Comparison of ENCODE assay signal across 1 cellular context in the genomic region with DNA sequence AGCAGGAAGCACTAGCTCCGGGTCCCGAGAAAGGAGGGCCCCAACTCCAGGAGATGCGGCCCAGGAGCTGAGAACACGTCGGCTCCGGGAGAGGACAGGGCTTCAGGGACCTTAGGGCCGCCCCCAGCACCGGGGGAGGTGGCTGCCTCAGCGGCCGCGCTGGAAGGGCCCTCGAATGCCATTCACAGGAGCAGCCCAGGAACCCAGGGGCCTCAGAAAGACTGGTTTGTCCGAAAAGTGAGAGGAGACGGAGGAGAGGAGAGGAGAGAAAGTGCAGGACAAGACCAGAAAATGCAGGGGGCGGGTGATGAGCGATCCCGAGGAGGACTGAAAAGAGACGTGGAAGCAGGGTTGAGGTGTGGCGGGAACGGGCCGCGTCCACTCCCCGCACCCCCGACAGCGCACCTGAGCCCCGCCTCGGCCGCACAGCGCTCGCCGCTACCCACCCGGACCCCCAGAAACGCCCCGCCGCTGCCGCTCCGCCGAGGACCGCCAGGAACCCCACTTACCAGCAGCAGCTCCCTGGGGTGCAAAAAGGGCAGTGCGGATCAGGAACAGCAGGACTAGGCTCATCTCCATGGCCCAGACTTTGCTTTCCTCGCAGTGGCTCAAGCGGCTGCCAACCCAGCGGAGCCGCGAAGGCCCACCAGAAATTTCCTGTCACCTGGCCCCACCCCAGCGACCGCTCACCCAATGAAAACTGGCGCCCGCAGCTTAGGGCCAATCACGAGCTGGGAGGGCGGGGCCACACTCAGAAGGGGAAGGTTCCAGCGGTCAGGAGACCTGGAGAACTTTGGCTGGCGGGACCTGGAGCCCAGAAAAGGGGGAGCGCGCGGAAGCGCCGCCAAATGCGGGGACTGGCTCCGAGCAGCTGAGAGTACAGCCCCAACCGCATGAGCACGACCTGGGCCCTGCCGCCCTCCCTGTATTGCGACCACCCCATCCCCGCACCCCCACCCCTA.
TF ChIP-seq lines count a peak whose summit lies in the region.

No MANE protein-coding gene starts in this region.

TF ChIP-seq in HepG2, 621 proteins besides CTCF, POLR2A, EP300 and RAD21 (continued from another document):
- TF ChIP-seq, protein P1, sequence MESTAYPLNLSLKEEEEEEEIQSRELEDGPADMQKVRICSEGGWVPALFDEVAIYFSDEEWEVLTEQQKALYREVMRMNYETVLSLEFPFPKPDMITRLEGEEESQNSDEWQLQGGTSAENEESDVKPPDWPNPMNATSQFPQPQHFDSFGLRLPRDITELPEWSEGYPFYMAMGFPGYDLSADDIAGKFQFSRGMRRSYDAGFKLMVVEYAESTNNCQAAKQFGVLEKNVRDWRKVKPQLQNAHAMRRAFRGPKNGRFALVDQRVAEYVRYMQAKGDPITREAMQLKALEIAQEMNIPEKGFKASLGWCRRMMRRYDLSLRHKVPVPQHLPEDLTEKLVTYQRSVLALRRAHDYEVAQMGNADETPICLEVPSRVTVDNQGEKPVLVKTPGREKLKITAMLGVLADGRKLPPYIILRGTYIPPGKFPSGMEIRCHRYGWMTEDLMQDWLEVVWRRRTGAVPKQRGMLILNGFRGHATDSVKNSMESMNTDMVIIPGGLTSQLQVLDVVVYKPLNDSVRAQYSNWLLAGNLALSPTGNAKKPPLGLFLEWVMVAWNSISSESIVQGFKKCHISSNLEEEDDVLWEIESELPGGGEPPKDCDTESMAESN (CRISPR knock-in tag; conservative IDR thresholded peaks at IDR 0.05) = peak; percentile 74; the same call in 1 of the 2 replicates
- TF ChIP-seq TAF1 (CRISPR knock-in tag; IDR thresholded peaks at IDR 0.05) (peak; percentile 54; the same call in 1 of the 2 replicates), TCF12 (IDR thresholded peaks at IDR 0.05) (no peak), TCF12 (CRISPR knock-in tag; IDR thresholded peaks at IDR 0.05) (no peak), PHB2 (IDR thresholded peaks at IDR 0.05; ENCODE audit: partially characterized antibody) (no peak), MIXL1 (CRISPR knock-in tag; IDR thresholded peaks at IDR 0.05) (0 out of 2 replicates have a peak, but pooled peaks have one; percentile 38), ARID3A (IDR thresholded peaks at IDR 0.05; ENCODE audit: low read depth, low read length) (no peak), ZNF468 (CRISPR knock-in tag; IDR thresholded peaks at IDR 0.05) (no peak), MATR3 (CRISPR knock-in tag; IDR thresholded peaks at IDR 0.05) (no peak), LCORL (IDR thresholded peaks at IDR 0.05) (no peak), LCORL (CRISPR knock-in tag; IDR thresholded peaks at IDR 0.05) (no peak), SAFB2 (CRISPR knock-in tag; IDR thresholded peaks at IDR 0.05; ENCODE audit: borderline replicate concordance, low read depth) (peak; percentile 74; the same call in 1 of the 2 replicates), SMYD3 (CRISPR knock-in tag; IDR thresholded peaks at IDR 0.05) (0 out of 2 replicates have a peak, but pooled peaks have one; percentile 67), NFATC3 (CRISPR knock-in tag; IDR thresholded peaks at IDR 0.05) (no peak), THYN1 (CRISPR knock-in tag; IDR thresholded peaks at IDR 0.05; ENCODE audit: borderline replicate concordance, low read depth) (0 out of 2 replicates have a peak, but pooled peaks have one; percentile 42), ZNF331 (CRISPR knock-in tag; IDR thresholded peaks at IDR 0.05) (0 out of 2 replicates have a peak, but pooled peaks have one; percentile 17), HOXA3 (CRISPR knock-in tag; IDR thresholded peaks at IDR 0.05) (0 out of 2 replicates have a peak, but pooled peaks have one; percentile 7), TOPORS (CRISPR knock-in tag; IDR thresholded peaks at IDR 0.05) (peak; percentile 88), RARG (CRISPR knock-in tag; IDR thresholded peaks at IDR 0.05; ENCODE audit: low read depth) (no peak; the same call in 1 of the 2 replicates)
- TF ChIP-seq, protein P2, sequence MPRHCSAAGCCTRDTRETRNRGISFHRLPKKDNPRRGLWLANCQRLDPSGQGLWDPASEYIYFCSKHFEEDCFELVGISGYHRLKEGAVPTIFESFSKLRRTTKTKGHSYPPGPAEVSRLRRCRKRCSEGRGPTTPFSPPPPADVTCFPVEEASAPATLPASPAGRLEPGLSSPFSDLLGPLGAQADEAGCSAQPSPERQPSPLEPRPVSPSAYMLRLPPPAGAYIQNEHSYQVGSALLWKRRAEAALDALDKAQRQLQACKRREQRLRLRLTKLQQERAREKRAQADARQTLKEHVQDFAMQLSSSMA (CRISPR knock-in tag; IDR thresholded peaks at IDR 0.05) = 0 out of 2 replicates have a peak, but pooled peaks have one; percentile 60
- TF ChIP-seq, protein P3, sequence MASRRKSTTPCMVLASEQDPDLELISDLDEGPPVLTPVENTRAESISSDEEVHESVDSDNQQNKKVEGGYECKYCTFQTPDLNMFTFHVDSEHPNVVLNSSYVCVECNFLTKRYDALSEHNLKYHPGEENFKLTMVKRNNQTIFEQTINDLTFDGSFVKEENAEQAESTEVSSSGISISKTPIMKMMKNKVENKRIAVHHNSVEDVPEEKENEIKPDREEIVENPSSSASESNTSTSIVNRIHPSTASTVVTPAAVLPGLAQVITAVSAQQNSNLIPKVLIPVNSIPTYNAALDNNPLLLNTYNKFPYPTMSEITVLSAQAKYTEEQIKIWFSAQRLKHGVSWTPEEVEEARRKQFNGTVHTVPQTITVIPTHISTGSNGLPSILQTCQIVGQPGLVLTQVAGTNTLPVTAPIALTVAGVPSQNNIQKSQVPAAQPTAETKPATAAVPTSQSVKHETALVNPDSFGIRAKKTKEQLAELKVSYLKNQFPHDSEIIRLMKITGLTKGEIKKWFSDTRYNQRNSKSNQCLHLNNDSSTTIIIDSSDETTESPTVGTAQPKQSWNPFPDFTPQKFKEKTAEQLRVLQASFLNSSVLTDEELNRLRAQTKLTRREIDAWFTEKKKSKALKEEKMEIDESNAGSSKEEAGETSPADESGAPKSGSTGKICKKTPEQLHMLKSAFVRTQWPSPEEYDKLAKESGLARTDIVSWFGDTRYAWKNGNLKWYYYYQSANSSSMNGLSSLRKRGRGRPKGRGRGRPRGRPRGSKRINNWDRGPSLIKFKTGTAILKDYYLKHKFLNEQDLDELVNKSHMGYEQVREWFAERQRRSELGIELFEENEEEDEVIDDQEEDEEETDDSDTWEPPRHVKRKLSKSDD (CRISPR knock-in tag; IDR thresholded peaks at IDR 0.05; ENCODE audit: low read depth) = no peak
- TF ChIP-seq, protein P4, sequence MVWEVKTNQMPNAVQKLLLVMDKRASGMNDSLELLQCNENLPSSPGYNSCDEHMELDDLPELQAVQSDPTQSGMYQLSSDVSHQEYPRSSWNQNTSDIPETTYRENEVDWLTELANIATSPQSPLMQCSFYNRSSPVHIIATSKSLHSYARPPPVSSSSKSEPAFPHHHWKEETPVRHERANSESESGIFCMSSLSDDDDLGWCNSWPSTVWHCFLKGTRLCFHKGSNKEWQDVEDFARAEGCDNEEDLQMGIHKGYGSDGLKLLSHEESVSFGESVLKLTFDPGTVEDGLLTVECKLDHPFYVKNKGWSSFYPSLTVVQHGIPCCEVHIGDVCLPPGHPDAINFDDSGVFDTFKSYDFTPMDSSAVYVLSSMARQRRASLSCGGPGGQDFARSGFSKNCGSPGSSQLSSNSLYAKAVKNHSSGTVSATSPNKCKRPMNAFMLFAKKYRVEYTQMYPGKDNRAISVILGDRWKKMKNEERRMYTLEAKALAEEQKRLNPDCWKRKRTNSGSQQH (CRISPR knock-in tag; IDR thresholded peaks at IDR 0.05; ENCODE audit: low read depth) = no peak
